Comparison of ENCODE assay signal across 7 cellular contexts in genomic region chr19:18558595-18558994, GRCh38. TPM values are rescaled to one million over a fixed set of nuclear protein-coding genes. Genes with fewer than 3 reads are reported as not detected.
DNase-seq lines count a peak whose midpoint lies in the region; ATAC-seq, FAIRE-seq and TF ChIP-seq lines count a peak whose summit lies in the region.

No MANE protein-coding gene starts in this region.

- CTCF ChIA-PET in activated CD8-positive, alpha-beta T cell treated with anti-CD3 and anti-CD28 coated beads, Interleukin-2, amount 10 ng/mL, durations not matched to agents 7 days and 5 days (lab: Charles Lee) = interaction anchor here (1.1 to 4.6 kb wide), 8 partner anchors 13 to 60 kb away, joined by 3 to 37 read pairs (median 10); partner anchors contain the start of genes ELL, FKBP8, REX1BD and UBA52

- intact Hi-C loops in stomach (cut with DNase I; ENCODE audit: low total_unique reads) = no loop called here

- TF ChIP-seq CTCF in HL-60 (IDR thresholded peaks at IDR 0.05; ENCODE audit: insufficient read depth, low read length) = no peak
- no peak for TF ChIP-seq CTCF in stomach (IDR thresholded peaks at IDR 0.05)

- no peak for ATAC-seq in activated CD8-positive, alpha-beta T cell treated with anti-CD3 and anti-CD28 coated beads, Interleukin-2, amount 10 ng/mL, durations not matched to agents 7 days and 5 days
- ATAC-seq in HG02981 (IDR thresholded peaks at IDR 0.05; ENCODE audit: unreplicated experiment) = no peak

- peaks cover 18% of the 10 kb centered on the region for H3K36me3 Mint-ChIP-seq in activated CD8-positive, alpha-beta T cell treated with anti-CD3 and anti-CD28 coated beads, Interleukin-2, amount 10 ng/mL, durations not matched to agents 7 days and 5 days (ENCODE audit: low read depth)

- FAIRE-seq in RCC 7860 (lab: Jason Lieb, UNC) = no peak

- peak overlapping the region; percentile 91 for H3K27ac Mint-ChIP-seq in activated CD8-positive, alpha-beta T cell treated with anti-CD3 and anti-CD28 coated beads, Interleukin-2, amount 10 ng/mL, durations not matched to agents 7 days and 5 days

- H3K4me3 ChIP-seq in HL-60 (replicated peaks; ENCODE audit: insufficient read depth, low read length) = peak overlapping the region; percentile 91
- peak overlapping the region; percentile 83 for H3K4me3 ChIP-seq in iPS-18c (ENCODE audit: insufficient read depth, low read depth, low read length)
- peak overlapping the region; percentile 60 to 90 (median 83) for H3K4me3 ChIP-seq in stomach

- 41 to 49% (median 48%) methylated on average over 3 of the region's 3 CpGs for WGBS in stomach, 5 donors

- no peak for TF ChIP-seq POLR2A in stomach (IDR thresholded peaks at IDR 0.05)

- no peaks in the 10 kb centered on the region for H3K27me3 Mint-ChIP-seq in activated CD8-positive, alpha-beta T cell treated with anti-CD3 and anti-CD28 coated beads, Interleukin-2, amount 10 ng/mL, durations not matched to agents 7 days and 5 days (ENCODE audit: low read depth)

- POLR2A ChIA-PET in activated CD8-positive, alpha-beta T cell treated with anti-CD3 and anti-CD28 coated beads, Interleukin-2, amount 10 ng/mL, durations not matched to agents 7 days and 5 days (lab: Charles Lee) = interaction anchor here (0.9 to 4.0 kb wide), 9 partner anchors 9 to 52 kb away, joined by 3 to 44 read pairs (median 8); partner anchors contain the start of genes ELL, FKBP8, REX1BD and UBA52

- H3K4me1 ChIP-seq in stomach = peaks cover 12 to 35% (median 17%) of the 10 kb centered on the region in 4 donors

- no peak for TF ChIP-seq EP300 in stomach (IDR thresholded peaks at IDR 0.05)

- H3K27ac ChIP-seq in HL-60 (replicated peaks) (peak overlapping the region; percentile 68), stomach (peak overlapping the region; percentile 91 to 99 (median 98))

- H3K4me3 Mint-ChIP-seq in activated CD8-positive, alpha-beta T cell treated with anti-CD3 and anti-CD28 coated beads, Interleukin-2, amount 10 ng/mL, durations not matched to agents 7 days and 5 days = peak overlapping the region; percentile 94

- H3K27me3 ChIP-seq in HL-60 (ENCODE audit: insufficient read depth, poor library complexity, severe bottlenecking) (no peaks in the 10 kb centered on the region), stomach (no peaks in the 10 kb centered on the region)

- H3K4me1 Mint-ChIP-seq in activated CD8-positive, alpha-beta T cell treated with anti-CD3 and anti-CD28 coated beads, Interleukin-2, amount 10 ng/mL, durations not matched to agents 7 days and 5 days (ENCODE audit: low read depth) = peaks cover 26% of the 10 kb centered on the region

- DNase-seq in HL-60 (ENCODE audit: low read depth in 1 of 2, low spot score in 1 of 2) (peak in 1 of 2 experiments; percentile 27), stomach (no peak), RCC 7860 (ENCODE audit: low spot score) (no peak), NCI-H345 treated with DMSO at 0.1 percent for 48 hours (lab: John Stamatoyannopoulos, UW; ENCODE audit: unreplicated experiment) (no peak)
- DNase-seq in activated CD8-positive, alpha-beta T cell treated with anti-CD3 and anti-CD28 coated beads, Interleukin-2, amount 10 ng/mL, durations not matched to agents 7 days and 5 days = no peak

- no peaks in the 10 kb centered on the region for H3K9me3 ChIP-seq in iPS-18c (ENCODE audit: control insufficient read depth, insufficient read depth, low read length)
- H3K9me3 ChIP-seq in stomach = no peaks in the 10 kb centered on the region

- H3K9me3 Mint-ChIP-seq in activated CD8-positive, alpha-beta T cell treated with anti-CD3 and anti-CD28 coated beads, Interleukin-2, amount 10 ng/mL, durations not matched to agents 7 days and 5 days (ENCODE audit: insufficient read depth) = no peaks in the 10 kb centered on the region

- peaks cover 6 to 27% (median 20%) of the 10 kb centered on the region in 4 donors for H3K36me3 ChIP-seq in stomach

RNA-seq across cellular contexts. Expression of gene KXD1, which starts 0.9 kb away (rescaled TPM):
- total RNA-seq in activated CD8-positive, alpha-beta T cell treated with anti-CD3 and anti-CD28 coated beads, Interleukin-2, amount 10 ng/mL, durations not matched to agents 7 days and 5 days = 100 to 1,000 TPM; 101 to 108 TPM
- 100 to 1,000 TPM in 2 of 5 donors, 10 to 100 TPM in 3; 30.8 to 513 (median 55.4) TPM for total RNA-seq in stomach
- polyA plus RNA-seq in stomach = 100 to 1,000 TPM in 1 of 3 donors, 10 to 100 TPM in 2; 71.0 to 131 (median 84.5) TPM

RNA-seq across cellular contexts. Expression of gene UBA52, which starts 13.1 kb away (rescaled TPM):
- 1,000 to 10,000 TPM; 1,452 to 1,556 TPM for total RNA-seq in activated CD8-positive, alpha-beta T cell treated with anti-CD3 and anti-CD28 coated beads, Interleukin-2, amount 10 ng/mL, durations not matched to agents 7 days and 5 days
- total RNA-seq in stomach = 100 to 1,000 TPM in 4 of 5 donors, 10 to 100 TPM in 1; 84.3 to 596 (median 358) TPM
- polyA plus RNA-seq in stomach = 1,000 to 10,000 TPM; 1,291 to 1,681 (median 1,311) TPM

RNA-seq across cellular contexts. Expression of gene FKBP8, which starts 15.2 kb away (rescaled TPM):
- 100 to 1,000 TPM; 245 to 247 TPM for total RNA-seq in activated CD8-positive, alpha-beta T cell treated with anti-CD3 and anti-CD28 coated beads, Interleukin-2, amount 10 ng/mL, durations not matched to agents 7 days and 5 days
- total RNA-seq in stomach = 100 to 1,000 TPM in 4 of 5 donors, 10 to 100 TPM in 1; 87.8 to 819 (median 197) TPM
- polyA plus RNA-seq in stomach = 100 to 1,000 TPM; 157 to 254 (median 249) TPM

RNA-seq across cellular contexts. Expression of gene REX1BD, which starts 30.0 kb away (rescaled TPM):
- 10 to 100 TPM; 91.5 to 98.7 TPM for total RNA-seq in activated CD8-positive, alpha-beta T cell treated with anti-CD3 and anti-CD28 coated beads, Interleukin-2, amount 10 ng/mL, durations not matched to agents 7 days and 5 days
- total RNA-seq in stomach = 100 to 1,000 TPM in 2 of 5 donors, 10 to 100 TPM in 3; 15.6 to 483 (median 85.3) TPM
- 100 to 1,000 TPM; 110 to 204 (median 118) TPM for polyA plus RNA-seq in stomach

RNA-seq across cellular contexts. Expression of gene ELL, which starts 36.7 kb away (rescaled TPM):
- 10 to 100 TPM; 20.8 to 22.3 TPM for total RNA-seq in activated CD8-positive, alpha-beta T cell treated with anti-CD3 and anti-CD28 coated beads, Interleukin-2, amount 10 ng/mL, durations not matched to agents 7 days and 5 days
- 10 to 100 TPM in 3 of 5 donors, 1 to 10 TPM in 2; 8.0 to 88.7 (median 13.5) TPM for total RNA-seq in stomach
- 10 to 100 TPM in 1 of 3 donors, 1 to 10 TPM in 2; 4.1 to 12.7 (median 8.1) TPM for polyA plus RNA-seq in stomach
